Comparison of ENCODE assay signal across 8 cellular contexts in genomic region chr1:210726621-210727020, GRCh38.
DNase-seq lines count a peak whose midpoint lies in the region; ATAC-seq, FAIRE-seq and TF ChIP-seq lines count a peak whose summit lies in the region.

No MANE protein-coding gene starts in this region.

- intact Hi-C loops in Calu3 (cut with micrococcal nuclease; ENCODE audit: unreplicated experiment) (no loop called here), HepG2 (cut with micrococcal nuclease; ENCODE audit: unreplicated experiment) (no loop called here)

- no peaks in the 10 kb centered on the region for H3K79me2 ChIP-seq in HepG2 (ENCODE audit: insufficient read depth, low read length)

- H3K4me3 ChIP-seq in HepG2 (replicated peaks in 1 of 3; ENCODE audit: insufficient read depth in 1 of 3, low read depth in 2 of 3, low read length in 3 of 3) = no peak overlapping the region

- H3K9me3 Mint-ChIP-seq in Calu3 (ENCODE audit: low read depth, unreplicated experiment) = no peaks in the 10 kb centered on the region

- H3K9ac ChIP-seq in HepG2 (ENCODE audit: insufficient read depth, low read depth, low read length) = no peak overlapping the region

- FAIRE-seq in HepG2 (lab: Jason Lieb, UNC) = no peak

- no peak overlapping the region for H3K27ac ChIP-seq in HepG2 (ENCODE audit: extremely low read length, insufficient read depth, low read length)

- H3K27me3 Mint-ChIP-seq in Calu3 (ENCODE audit: unreplicated experiment) = peaks cover 49% of the 10 kb centered on the region

- H4K20me1 ChIP-seq in HepG2 (ENCODE audit: insufficient read depth, low read length) = no peaks in the 10 kb centered on the region

- no peaks in the 10 kb centered on the region for H3K4me1 Mint-ChIP-seq in Calu3 (ENCODE audit: low read depth, unreplicated experiment)

- in situ Hi-C loops in KBM-7 (cut with MboI; ENCODE audit: low pct_unique_long_range_greater_than_20kb, low sequenced_read_pairs) = no loop called here
- in situ Hi-C loops in HepG2 (cut with HindIII; ENCODE audit: extremely low pct_ligation_motif_present, low pct_unique_long_range_greater_than_20kb) = no loop called here

- H3K36me3 Mint-ChIP-seq in Calu3 (ENCODE audit: insufficient read depth, unreplicated experiment) = no peaks in the 10 kb centered on the region

- CTCF ChIA-PET in Calu3 (lab: Charles Lee) (interaction anchor here (0.7 kb wide), 1 partner anchor 517 kb away, joined by 5 read pairs; no protein-coding TSS in a partner anchor), HepG2 (lab: Yijun Ruan, JAX; ENCODE audit: low intra/inter-chr PET ratio, low total read pairs) (no interaction called here)

- ATAC-seq in HepG2 = no peak
- no peak for ATAC-seq in HG02884 (IDR thresholded peaks at IDR 0.05; ENCODE audit: unreplicated experiment)
- ATAC-seq in GM21515 (IDR thresholded peaks at IDR 0.05; ENCODE audit: unreplicated experiment) = no peak
- ATAC-seq in GM18517 (IDR thresholded peaks at IDR 0.05; ENCODE audit: unreplicated experiment) = no peak
- no peak for ATAC-seq in HG03108 (IDR thresholded peaks at IDR 0.05; ENCODE audit: unreplicated experiment)

- DNase-seq in Calu3 (peak; percentile 35), KBM-7 (peak; percentile 25), HepG2 (ENCODE audit: low spot score) (no peak)
- peak; percentile 59 for DNase-seq in activated CD8-positive, alpha-beta memory T cell treated with anti-CD3 and anti-CD28 coated beads, Interleukin-2, amount 50 U/mL, for 48 hours

- WGBS in HepG2 (ENCODE audit: low lambda C conversion rate) = 0% methylated on average over 2 of the region's 2 CpGs

- no peak overlapping the region for H3K4me3 Mint-ChIP-seq in Calu3 (ENCODE audit: low read depth, unreplicated experiment)

- H2AFZ ChIP-seq in HepG2 (ENCODE audit: low read length) = no peak overlapping the region

- H3K4me1 ChIP-seq in HepG2 (ENCODE audit: insufficient read depth, low read length) = no peaks in the 10 kb centered on the region

- H3K4me2 ChIP-seq in HepG2 (ENCODE audit: low read depth, low read length) = no peak overlapping the region

- POLR2A ChIA-PET in HepG2 (lab: Yijun Ruan, JAX) = no interaction called here

- no peaks in the 10 kb centered on the region for H3K9me3 ChIP-seq in HepG2 (ENCODE audit: low read length)

- H3K36me3 ChIP-seq in HepG2 (replicated peaks in 1 of 2; ENCODE audit: control insufficient read depth in 1 of 2, insufficient read depth in 2 of 2, low read length in 2 of 2) = no peaks in the 10 kb centered on the region

- BruUV-seq in Calu3 (replicated peaks; lab: Mats Ljungman, UMichigan) (no TSS peak), HepG2 (replicated peaks; lab: Mats Ljungman, UMichigan) (no TSS peak)

- TF ChIP-seq CTCF in Calu3 (IDR thresholded peaks at IDR 0.05; ENCODE audit: unreplicated experiment) = no peak
- TF ChIP-seq CTCF in HepG2 (CRISPR knock-in tag; IDR thresholded peaks at IDR 0.05) = no peak

- TF ChIP-seq EP300 in HepG2 (IDR thresholded peaks at IDR 0.05; ENCODE audit: low read depth in 2 of 2, low read length in 2 of 2) = no peak
- TF ChIP-seq EP300 in HepG2 (CRISPR knock-in tag; IDR thresholded peaks at IDR 0.05; ENCODE audit: borderline replicate concordance) = no peak

- no peak overlapping the region for H3K27ac Mint-ChIP-seq in Calu3 (ENCODE audit: unreplicated experiment)

- no peak for TF ChIP-seq RAD21 in HepG2 (CRISPR knock-in tag; IDR thresholded peaks at IDR 0.05)

- TF ChIP-seq POLR2A in HepG2 (IDR thresholded peaks at IDR 0.05; ENCODE audit: insufficient read depth in 1 of 2, low read depth in 2 of 2, low read length in 2 of 2) = no peak

- H3K27me3 ChIP-seq in HepG2 (ENCODE audit: control insufficient read depth in 1 of 2, insufficient read depth in 2 of 2, low read length in 2 of 2) = no peaks in the 10 kb centered on the region

TF ChIP-seq in HepG2, 621 proteins besides CTCF, POLR2A, EP300 and RAD21:
- TF ChIP-seq EHMT2 (IDR thresholded peaks at IDR 0.05; ENCODE audit: borderline replicate concordance, low read depth, low read length) (peak; percentile 89), POGK (CRISPR knock-in tag; conservative IDR thresholded peaks at IDR 0.05) (no peak), DNMT1 (CRISPR knock-in tag; IDR thresholded peaks at IDR 0.05) (no peak), POLR2AphosphoS2 (IDR thresholded peaks at IDR 0.05; ENCODE audit: low read depth, low read length) (no peak), ATF2 (CRISPR knock-in tag; IDR thresholded peaks at IDR 0.05) (no peak), MIER2 (CRISPR knock-in tag; IDR thresholded peaks at IDR 0.05) (peak; percentile 94), PHF20 (CRISPR knock-in tag; IDR thresholded peaks at IDR 0.05) (no peak), SRSF4 (IDR thresholded peaks at IDR 0.05; ENCODE audit: low read depth, low read length, poor library complexity, severe bottlenecking) (no peak), ZNF20 (CRISPR knock-in tag; IDR thresholded peaks at IDR 0.05) (no peak), NCOA2 (CRISPR knock-in tag; IDR thresholded peaks at IDR 0.05) (no peak), SMARCE1 (IDR thresholded peaks at IDR 0.05; ENCODE audit: borderline replicate concordance) (no peak), SALL2 (CRISPR knock-in tag; IDR thresholded peaks at IDR 0.05) (no peak)
- TF ChIP-seq, protein P1, sequence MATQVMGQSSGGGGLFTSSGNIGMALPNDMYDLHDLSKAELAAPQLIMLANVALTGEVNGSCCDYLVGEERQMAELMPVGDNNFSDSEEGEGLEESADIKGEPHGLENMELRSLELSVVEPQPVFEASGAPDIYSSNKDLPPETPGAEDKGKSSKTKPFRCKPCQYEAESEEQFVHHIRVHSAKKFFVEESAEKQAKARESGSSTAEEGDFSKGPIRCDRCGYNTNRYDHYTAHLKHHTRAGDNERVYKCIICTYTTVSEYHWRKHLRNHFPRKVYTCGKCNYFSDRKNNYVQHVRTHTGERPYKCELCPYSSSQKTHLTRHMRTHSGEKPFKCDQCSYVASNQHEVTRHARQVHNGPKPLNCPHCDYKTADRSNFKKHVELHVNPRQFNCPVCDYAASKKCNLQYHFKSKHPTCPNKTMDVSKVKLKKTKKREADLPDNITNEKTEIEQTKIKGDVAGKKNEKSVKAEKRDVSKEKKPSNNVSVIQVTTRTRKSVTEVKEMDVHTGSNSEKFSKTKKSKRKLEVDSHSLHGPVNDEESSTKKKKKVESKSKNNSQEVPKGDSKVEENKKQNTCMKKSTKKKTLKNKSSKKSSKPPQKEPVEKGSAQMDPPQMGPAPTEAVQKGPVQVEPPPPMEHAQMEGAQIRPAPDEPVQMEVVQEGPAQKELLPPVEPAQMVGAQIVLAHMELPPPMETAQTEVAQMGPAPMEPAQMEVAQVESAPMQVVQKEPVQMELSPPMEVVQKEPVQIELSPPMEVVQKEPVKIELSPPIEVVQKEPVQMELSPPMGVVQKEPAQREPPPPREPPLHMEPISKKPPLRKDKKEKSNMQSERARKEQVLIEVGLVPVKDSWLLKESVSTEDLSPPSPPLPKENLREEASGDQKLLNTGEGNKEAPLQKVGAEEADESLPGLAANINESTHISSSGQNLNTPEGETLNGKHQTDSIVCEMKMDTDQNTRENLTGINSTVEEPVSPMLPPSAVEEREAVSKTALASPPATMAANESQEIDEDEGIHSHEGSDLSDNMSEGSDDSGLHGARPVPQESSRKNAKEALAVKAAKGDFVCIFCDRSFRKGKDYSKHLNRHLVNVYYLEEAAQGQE (IDR thresholded peaks at IDR 0.05; ENCODE audit: borderline replicate concordance in 1 of 2, low read depth in 1 of 2, low read length in 2 of 2) = peak; percentile 64 to 96
